Comparison of ENCODE assay signal across 8 cellular contexts in genomic region chr17:45722161-45722560, GRCh38.
DNase-seq lines count a peak whose midpoint lies in the region; ATAC-seq and TF ChIP-seq lines count a peak whose summit lies in the region.
"Had no signal": no experiment of that assay in that cellular context is flagged by ENCODE, and none has a peak within 500 bp of the region (broad histone marks: within the 10 kb centered on the region; RNA-seq: fewer than 3 reads in every experiment).

No MANE protein-coding gene starts in this region.

- ATAC-seq in GM19351 (IDR thresholded peaks at IDR 0.05; ENCODE audit: unreplicated experiment) (no peak), GM18861 (IDR thresholded peaks at IDR 0.05; ENCODE audit: unreplicated experiment) (no peak)

- no peak overlapping the region for H3K4me3 Mint-ChIP-seq in endothelial cell (ENCODE audit: unreplicated experiment)
- H3K4me3 Mint-ChIP-seq: T-helper 1 cell treated with Interleukin-12 subunit alpha and Interleukin-12 subunit beta and Interleukin-4 antibody, amounts not matched to agents 30 μg/mL and 1 μg/mL, for 36 hours had no signal

- no peak overlapping the region for H3K27ac Mint-ChIP-seq in endothelial cell (ENCODE audit: unreplicated experiment)
- H3K27ac Mint-ChIP-seq: T-helper 1 cell treated with Interleukin-12 subunit alpha and Interleukin-12 subunit beta and Interleukin-4 antibody, amounts not matched to agents 30 μg/mL and 1 μg/mL, for 36 hours had no signal

- H3K36me3 Mint-ChIP-seq in endothelial cell (ENCODE audit: low read depth, unreplicated experiment) = no peaks in the 10 kb centered on the region

- peaks cover 5% of the 10 kb centered on the region for H3K27me3 Mint-ChIP-seq in endothelial cell (ENCODE audit: unreplicated experiment)

- no peaks in the 10 kb centered on the region for H3K4me1 Mint-ChIP-seq in endothelial cell (ENCODE audit: unreplicated experiment)

- in situ Hi-C loops in GM13976 (cut with MboI; ENCODE audit: low sequenced_read_pairs, unreplicated experiment) = no loop called here

- no peaks in the 10 kb centered on the region for H3K9me3 Mint-ChIP-seq in endothelial cell (ENCODE audit: unreplicated experiment)

- DNase-seq in GM13976 (ENCODE audit: low spot score) (peak; percentile 23), NCI-H460 (ENCODE audit: extremely low read depth, low read depth) (peak; percentile 17), endothelial cell (ENCODE audit: low spot score) (peak; percentile 56), pons (ENCODE audit: low spot score) (peak; percentile 26), erythroblast (lab: John Stamatoyannopoulos, UW) (no peak)

- TF ChIP-seq POLR2A in erythroblast (IDR thresholded peaks at IDR 0.05; ENCODE audit: low read length) = no peak

- no peak for TF ChIP-seq CTCF in GM13976 (IDR thresholded peaks at IDR 0.05; ENCODE audit: borderline replicate concordance, control extremely low read depth, extremely low read depth, insufficient read depth, missing control alignments)
- TF ChIP-seq CTCF in endothelial cell (IDR thresholded peaks at IDR 0.05; ENCODE audit: unreplicated experiment) = peak; percentile 24

Comparison
In these comparisons a context has a peak if more than half of its experiments do, and no peak if none do; other contexts are left out.
1. DNase-seq: peak in GM13976 (single experiment), NCI-H460 (single experiment), endothelial cell (single experiment) and pons (single experiment); none in erythroblast (0 of 2).